ENCODE assay signal across 17 cellular contexts in the genomic region with DNA sequence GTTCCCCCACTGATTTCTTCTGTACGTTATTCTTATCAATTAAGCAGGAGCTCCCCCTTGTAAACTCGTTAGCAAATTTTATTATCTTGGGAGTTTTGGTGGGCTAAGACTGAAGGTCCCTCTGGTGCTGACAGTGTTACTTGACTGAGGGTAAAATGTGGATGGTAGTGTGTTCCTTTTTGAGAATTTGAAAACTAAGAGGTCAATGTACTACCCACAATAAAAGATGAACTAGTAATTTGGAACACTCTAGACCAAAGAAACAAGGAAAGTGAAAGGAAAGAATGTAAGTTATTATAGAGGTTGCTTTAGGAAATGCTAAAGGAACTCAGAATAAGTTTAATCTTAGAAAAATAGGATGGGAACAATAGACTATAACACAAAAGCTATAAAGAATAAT. TPM values are rescaled to one million over a fixed set of nuclear protein-coding genes. Genes with fewer than 3 reads are reported as not detected.
DNase-seq lines count a peak whose midpoint lies in the region; ATAC-seq, FAIRE-seq and TF ChIP-seq lines count a peak whose summit lies in the region.
"Had no signal": no experiment of that assay in that cellular context is flagged by ENCODE, and none has a peak within 500 bp of the region (broad histone marks: within the 10 kb centered on the region; RNA-seq: fewer than 3 reads in every experiment).

No MANE protein-coding gene starts in this region.

- peaks cover 45% of the 10 kb centered on the region for H3K4me1 ChIP-seq in OCI-LY3 (ENCODE audit: low read length)
- peaks cover 5 to 20% of the 10 kb centered on the region in 2 experiments; a peak in 3 of 5 replicates for H3K4me1 ChIP-seq in K562 (replicated peaks in 1 of 2; ENCODE audit: control insufficient read depth in 2 of 2, insufficient read depth in 2 of 2, low read length in 2 of 2)
- H3K4me1 ChIP-seq in gastrocnemius medialis = peaks cover 25 to 39% of the 10 kb centered on the region in 2 donors
- H3K4me1 ChIP-seq: prostate gland had no signal

- H2AFZ ChIP-seq in OCI-LY3 (ENCODE audit: low read depth, low read length) = no peak overlapping the region
- H2AFZ ChIP-seq in K562 (ENCODE audit: low read depth, low read length) = no peak overlapping the region
- H2AFZ ChIP-seq: hepatocyte had no signal

- 0% methylated on average over 2 of the region's 2 CpGs for WGBS in K562 (ENCODE audit: insufficient coverage, low coverage, missing lambda C conversion rate)

- no peaks in the 10 kb centered on the region for H3K27me3 Mint-ChIP-seq in activated CD4-positive, alpha-beta T cell treated with anti-CD3 and anti-CD28 coated beads, Interleukin-2, amount 10 ng/mL, durations not matched to agents 7 days and 5 days

- ATAC-seq in K562 (peak; percentile 42), gastrocnemius medialis (no peak), GM18907 (IDR thresholded peaks at IDR 0.05; ENCODE audit: unreplicated experiment) (no peak)

- H3K27ac ChIP-seq in OCI-LY3 (ENCODE audit: low read length) = no peak overlapping the region
- H3K27ac ChIP-seq in K562 (ENCODE audit: extremely low read depth, low read depth, low read length) = peak overlapping the region; percentile 43; the same call in 1 of the 3 replicates
- H3K27ac ChIP-seq in gastrocnemius medialis = peak overlapping the region; percentile 35 to 69 (median 55)
- H3K27ac ChIP-seq: HL-60, prostate gland, testis had no signal

- BruUV-seq in K562 (replicated peaks; lab: Mats Ljungman, UMichigan) = no TSS peak

- FAIRE-seq in K562 (lab: Jason Lieb, UNC) = no peak
- no peak for FAIRE-seq in GM12892 (lab: Jason Lieb, UNC)
- FAIRE-seq: A204.1 had no signal

- no peak for TF ChIP-seq EP300 in K562 (IDR thresholded peaks at IDR 0.05; ENCODE audit: low read length)

- in situ Hi-C loops in K562 (cut with MboI) = no loop called here
- in situ Hi-C loops in gastrocnemius medialis (cut with MboI; ENCODE audit: low sequenced_read_pairs in 4 of 4) = no loop called here

- TF ChIP-seq CTCF in OCI-LY3 (IDR thresholded peaks at IDR 0.05; ENCODE audit: low read depth, low read length) (no peak), K562 (IDR thresholded peaks at IDR 0.05 in 2 of 3, conservative IDR thresholded peaks at IDR 0.05 in 1 of 3; ENCODE audit: insufficient read depth in 2 of 3, low read depth in 1 of 3, low read length in 3 of 3) (no peak), gastrocnemius medialis (IDR thresholded peaks at IDR 0.05 in 4 of 5, conservative IDR thresholded peaks at IDR 0.05 in 1 of 5) (no peak)

- H3K9me3 ChIP-seq in OCI-LY3 (ENCODE audit: insufficient read depth, low read length) (peaks cover 24% of the 10 kb centered on the region), K562 (replicated peaks; ENCODE audit: control insufficient read depth, insufficient read depth, low read depth, low read length) (no peaks in the 10 kb centered on the region; the same call in none of the 2 replicates), gastrocnemius medialis (peaks cover 4 to 7% (median 6%) of the 10 kb centered on the region in 3 donors)
- H3K9me3 ChIP-seq: prostate gland, testis had no signal

- H3K9me1 ChIP-seq in K562 (ENCODE audit: control insufficient read depth, insufficient read depth, low read length) = no peaks in the 10 kb centered on the region

- H3K79me2 ChIP-seq in OCI-LY3 (ENCODE audit: low read length) = peaks cover 91% of the 10 kb centered on the region
- peaks cover 87% of the 10 kb centered on the region for H3K79me2 ChIP-seq in K562 (ENCODE audit: control insufficient read depth, insufficient read depth, low read length)

- no peaks in the 10 kb centered on the region for H3K27me3 ChIP-seq in OCI-LY3 (ENCODE audit: low read depth, low read length)
- no peaks in the 10 kb centered on the region for H3K27me3 ChIP-seq in K562 (ENCODE audit: control insufficient read depth in 2 of 2, insufficient read depth in 2 of 2, low read length in 2 of 2)
- H3K27me3 ChIP-seq in gastrocnemius medialis = no peaks in the 10 kb centered on the region
- H3K27me3 ChIP-seq: dorsolateral prefrontal cortex, hepatocyte, testis had no signal

- TF ChIP-seq POLR2A in K562 (conservative IDR thresholded peaks at IDR 0.05) (no peak), gastrocnemius medialis (IDR thresholded peaks at IDR 0.05) (no peak), GM12892 (IDR thresholded peaks at IDR 0.05; ENCODE audit: low read depth, low read length) (no peak)

- no peak overlapping the region for H3K9ac ChIP-seq in OCI-LY3 (ENCODE audit: low read length)
- peak overlapping the region in 1 of 2 experiments; percentile 21; a peak in 1 of 4 replicates for H3K9ac ChIP-seq in K562 (ENCODE audit: insufficient read depth in 1 of 2, low read depth in 2 of 2, low read length in 2 of 2)

- POLR2A ChIA-PET in activated CD4-positive, alpha-beta T cell treated with anti-CD3 and anti-CD28 coated beads, Interleukin-2, amount 10 ng/mL, durations not matched to agents 7 days and 5 days (lab: Charles Lee) = no interaction called here
- POLR2A ChIA-PET in K562 (lab: Yijun Ruan, JAX) = interaction anchor here (1.1 to 1.8 kb wide), 4 partner anchors 10 to 41 kb away, joined by 3 to 6 read pairs (median 4); partner anchors contain the start of gene ADAM17

- peaks cover 65% of the 10 kb centered on the region for H3K4me1 Mint-ChIP-seq in activated CD4-positive, alpha-beta T cell treated with anti-CD3 and anti-CD28 coated beads, Interleukin-2, amount 10 ng/mL, durations not matched to agents 7 days and 5 days

- CTCF ChIA-PET in activated CD4-positive, alpha-beta T cell treated with anti-CD3 and anti-CD28 coated beads, Interleukin-2, amount 10 ng/mL, durations not matched to agents 7 days and 5 days (lab: Charles Lee) = interaction anchor here (1.1 to 2.0 kb wide), 4 partner anchors 10 to 33 kb away, joined by 3 to 7 read pairs (median 4); no protein-coding TSS in a partner anchor
- CTCF ChIA-PET in K562 (lab: Yijun Ruan, JAX; ENCODE audit: low intra/inter-chr PET ratio) = no interaction called here

- no peak for TF ChIP-seq RAD21 in K562 (CRISPR knock-in tag; conservative IDR thresholded peaks at IDR 0.05 in 1 of 2, IDR thresholded peaks at IDR 0.05 in 1 of 2)

- peak overlapping the region; percentile 65 for H3K27ac Mint-ChIP-seq in activated CD4-positive, alpha-beta T cell treated with anti-CD3 and anti-CD28 coated beads, Interleukin-2, amount 10 ng/mL, durations not matched to agents 7 days and 5 days

- no peak overlapping the region for H3K4me3 Mint-ChIP-seq in activated CD4-positive, alpha-beta T cell treated with anti-CD3 and anti-CD28 coated beads, Interleukin-2, amount 10 ng/mL, durations not matched to agents 7 days and 5 days

- DNase-seq in activated CD4-positive, alpha-beta T cell treated with anti-CD3 and anti-CD28 coated beads, Interleukin-2, amount 10 ng/mL, durations not matched to agents 7 days and 5 days = no peak
- DNase-seq in activated CD4-positive, alpha-beta T cell treated with anti-CD3 and anti-CD28 coated beads for 4 hours = no peak
- DNase-seq in K562 (ENCODE audit: extremely low read depth in 1 of 4, low spot score in 3 of 4) (no peak), gastrocnemius medialis (no peak), SW 1271 (lab: John Stamatoyannopoulos, UW) (no peak), GM12892 (ENCODE audit: insufficient read length) (no peak)
- DNase-seq: activated CD8-positive, alpha-beta memory T cell treated with anti-CD3 and anti-CD28 coated beads, Interleukin-2, amount 50 U/mL, for 4 hours; dorsolateral prefrontal cortex; left cardiac atrium; NCI-H1436; testis had no signal

- peak overlapping the region; percentile 73 for H3K4me2 ChIP-seq in OCI-LY3 (ENCODE audit: low read length)
- H3K4me2 ChIP-seq in K562 (ENCODE audit: insufficient read depth, low read length) = peak overlapping the region; percentile 40; the same call in 1 of the 2 replicates
- H3K4me2 ChIP-seq: hepatocyte had no signal

- intact Hi-C loops in K562 (cut with micrococcal nuclease) = no loop called here
- intact Hi-C loops in gastrocnemius medialis (cut with DNase I; ENCODE audit: low total_unique reads) = no loop called here

- H3K36me3 Mint-ChIP-seq in activated CD4-positive, alpha-beta T cell treated with anti-CD3 and anti-CD28 coated beads, Interleukin-2, amount 10 ng/mL, durations not matched to agents 7 days and 5 days (ENCODE audit: low read depth) = peaks cover 62% of the 10 kb centered on the region

- peaks cover 67% of the 10 kb centered on the region for H4K20me1 ChIP-seq in OCI-LY3 (ENCODE audit: insufficient read depth, low read length)
- no peaks in the 10 kb centered on the region; the same call in 1 of the 2 replicates for H4K20me1 ChIP-seq in K562 (replicated peaks; ENCODE audit: control insufficient read depth, insufficient read depth, low read length)

- H3K4me3 ChIP-seq in OCI-LY3 (ENCODE audit: low read length) = no peak overlapping the region
- H3K4me3 ChIP-seq in K562 = no peak overlapping the region
- no peak overlapping the region for H3K4me3 ChIP-seq in gastrocnemius medialis
- H3K4me3 ChIP-seq: dorsolateral prefrontal cortex, hepatocyte, prostate gland, testis had no signal

- peaks cover 44% of the 10 kb centered on the region for H3K36me3 ChIP-seq in OCI-LY3 (replicated peaks; ENCODE audit: low read depth, low read length)
- H3K36me3 ChIP-seq in K562 (ENCODE audit: control insufficient read depth, insufficient read depth, low read length) = peaks cover 49% of the 10 kb centered on the region
- peaks cover 0 to 22% of the 10 kb centered on the region in 2 donors for H3K36me3 ChIP-seq in gastrocnemius medialis
- H3K36me3 ChIP-seq: prostate gland had no signal

- H3K9me3 Mint-ChIP-seq in activated CD4-positive, alpha-beta T cell treated with anti-CD3 and anti-CD28 coated beads, Interleukin-2, amount 10 ng/mL, durations not matched to agents 7 days and 5 days = peaks cover 16% of the 10 kb centered on the region

RNA-seq across cellular contexts. Expression of gene YWHAQ, which starts 35.1 kb away (rescaled TPM):
- total RNA-seq in activated CD4-positive, alpha-beta T cell treated with anti-CD3 and anti-CD28 coated beads, Interleukin-2, amount 10 ng/mL, durations not matched to agents 7 days and 5 days = 100 to 1,000 TPM; 308 to 322 TPM
- 25.2 and 50.9 TPM in 2 replicates for total RNA-seq in K562 (2011; cell fraction: chromatin; rRNA removed; ENCODE audit: low replicate concordance)
- total RNA-seq in K562 (2011; cell fraction: nucleolus; rRNA removed) = 29.5 and 31.5 TPM in 2 replicates
- 48.2 and 73.2 TPM in 2 replicates for total RNA-seq in K562 (2011; cell fraction: nucleoplasm; rRNA removed)
- total RNA-seq in K562 (2014; rRNA removed) (97.7 and 108 TPM in 2 replicates), K562 (2014; rRNA removed; fragmentation: Illumina TruSeq; extraction: Trizol) (276 and 301 TPM in 2 replicates), K562 (2015; rRNA removed; fragmentation: Illumina TruSeq; extraction: Trizol) (191 and 203 TPM in 2 replicates), K562 (2021) (263 and 267 TPM in 2 replicates), gastrocnemius medialis (10 to 100 TPM; 40.3 to 63.7 (median 48.4) TPM)
- polyA plus RNA-seq in K562 (2011; rRNA removed) (245 and 359 TPM in 2 replicates), K562 (2014; fragmentation: Illumina TruSeq; extraction: Trizol) (218 and 243 TPM in 2 replicates), K562 (2014; fragmentation: Nextera tagmentation; extraction: Ambion mirVana) (10 to 100 TPM; 63.1 to 79.2 TPM), K562 (2014; rRNA removed) (151 and 178 TPM in 2 replicates)
- 102 and 143 TPM in 2 replicates for polyA plus RNA-seq in K562 (2011; cell fraction: cytosol; rRNA removed)
- polyA plus RNA-seq in K562 (2011; cell fraction: nucleus; rRNA removed) = 48.6 and 76.4 TPM in 2 replicates
- 186 and 231 TPM in 2 replicates for polyA plus RNA-seq in K562 (2012)
- 327 and 372 TPM in 2 replicates for polyA minus RNA-seq in K562 (2011; rRNA and poly(A)+ RNA removed)
- 162 and 201 TPM in 2 replicates for polyA minus RNA-seq in K562 (2011; cell fraction: cytosol; rRNA and poly(A)+ RNA removed)
- polyA minus RNA-seq in K562 (2011; cell fraction: nucleus; rRNA and poly(A)+ RNA removed) = 20.7 and 42.0 TPM in 2 replicates
- 264 TPM for polyA plus RNA-seq in GM12892 (2012; ENCODE audit: missing spikeins)

RNA-seq across cellular contexts. Expression of gene ADAM17, which starts 40.1 kb away (rescaled TPM):
- 10 to 100 TPM; 23.0 to 24.4 TPM for total RNA-seq in activated CD4-positive, alpha-beta T cell treated with anti-CD3 and anti-CD28 coated beads, Interleukin-2, amount 10 ng/mL, durations not matched to agents 7 days and 5 days
- total RNA-seq in K562 (2011; cell fraction: chromatin; rRNA removed; ENCODE audit: low replicate concordance) = 65.9 and 125 TPM in 2 replicates
- total RNA-seq in K562 (2011; cell fraction: nucleolus; rRNA removed) = 40.0 and 49.9 TPM in 2 replicates
- 73.1 and 114 TPM in 2 replicates for total RNA-seq in K562 (2011; cell fraction: nucleoplasm; rRNA removed)
- total RNA-seq in K562 (2014; rRNA removed) (19.0 and 19.6 TPM in 2 replicates), K562 (2014; rRNA removed; fragmentation: Illumina TruSeq; extraction: Trizol) (28.1 and 33.7 TPM in 2 replicates), K562 (2015; rRNA removed; fragmentation: Illumina TruSeq; extraction: Trizol) (27.1 and 28.5 TPM in 2 replicates), K562 (2021) (27.9 and 30.0 TPM in 2 replicates), gastrocnemius medialis (10 to 100 TPM; 13.5 to 27.1 (median 22.0) TPM)
- polyA plus RNA-seq in K562 (2011; rRNA removed) (11.8 and 12.8 TPM in 2 replicates), K562 (2014; fragmentation: Illumina TruSeq; extraction: Trizol) (21.5 and 22.1 TPM in 2 replicates), K562 (2014; fragmentation: Nextera tagmentation; extraction: Ambion mirVana) (1 to 10 TPM; 5.8 to 7.8 TPM), K562 (2014; rRNA removed) (15.2 and 16.4 TPM in 2 replicates)
- polyA plus RNA-seq in K562 (2011; cell fraction: cytosol; rRNA removed) = 3.0 and 5.7 TPM in 2 replicates
- 13.6 and 15.4 TPM in 2 replicates for polyA plus RNA-seq in K562 (2011; cell fraction: nucleus; rRNA removed)
- polyA plus RNA-seq in K562 (2012) = 21.8 and 24.0 TPM in 2 replicates
- polyA minus RNA-seq in K562 (2011; rRNA and poly(A)+ RNA removed) = 41.0 and 44.7 TPM in 2 replicates
- 9.7 and 12.0 TPM in 2 replicates for polyA minus RNA-seq in K562 (2011; cell fraction: cytosol; rRNA and poly(A)+ RNA removed)
- 13.3 and 27.4 TPM in 2 replicates for polyA minus RNA-seq in K562 (2011; cell fraction: nucleus; rRNA and poly(A)+ RNA removed)
- 10.7 TPM for polyA plus RNA-seq in GM12892 (2012; ENCODE audit: missing spikeins)
